7 cellular contexts compared by ENCODE assay signal in the genomic region with DNA sequence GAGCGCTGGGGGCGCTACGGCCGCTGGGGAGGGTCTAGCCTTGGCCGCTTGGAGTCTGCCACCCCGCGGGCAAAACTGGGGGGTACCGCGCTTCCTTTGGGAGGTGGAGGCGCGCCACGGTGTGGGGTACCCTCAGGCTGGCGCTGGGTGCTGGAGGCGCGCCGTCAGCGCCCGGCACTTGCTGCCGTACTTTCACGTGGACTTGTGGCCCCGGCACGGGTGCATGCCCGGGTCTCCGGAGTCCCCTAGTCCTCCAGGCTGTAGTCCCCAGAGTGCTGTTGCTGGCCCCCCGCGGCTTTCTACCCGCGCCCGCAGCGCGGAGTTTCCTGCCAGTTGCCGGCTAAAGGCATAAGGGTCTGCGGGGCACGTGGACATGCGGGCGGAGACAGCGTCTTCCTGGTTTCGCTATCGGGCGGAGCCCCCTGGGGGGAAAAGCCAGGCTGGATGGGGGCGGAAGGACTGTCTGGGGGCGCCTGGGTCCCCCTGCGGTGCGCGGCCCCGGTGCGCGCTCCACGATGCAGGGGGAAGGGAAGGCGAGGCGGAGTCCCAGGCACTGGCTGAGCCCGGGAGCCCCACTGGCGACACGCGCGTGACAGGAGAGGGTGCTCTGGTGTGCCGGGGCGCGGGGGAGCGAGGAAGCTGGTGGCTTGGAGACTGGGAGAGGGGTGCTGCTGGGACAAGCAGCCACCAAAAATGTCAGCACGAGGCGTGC. TPM values are rescaled to one million over a fixed set of nuclear protein-coding genes. Genes with fewer than 3 reads are reported as not detected.
DNase-seq lines count a peak whose midpoint lies in the region; ATAC-seq and TF ChIP-seq lines count a peak whose summit lies in the region.

No MANE protein-coding gene starts in this region.

- peaks cover 16% of the 10 kb centered on the region for H3K4me1 Mint-ChIP-seq in memory B cell

- H3K27me3 Mint-ChIP-seq in memory B cell, result no peaks in the 10 kb centered on the region

- H3K4me1 ChIP-seq in ectodermal cell (ENCODE audit: control insufficient read depth, insufficient read depth, low read length), result no peaks in the 10 kb centered on the region

- H3K36me3 Mint-ChIP-seq in memory B cell, result no peaks in the 10 kb centered on the region

- TF ChIP-seq CTCF in GM12872 (IDR thresholded peaks at IDR 0.05; ENCODE audit: insufficient read depth, low read depth, low read length), result peak; percentile 43

- peak overlapping the region; percentile 88 for H3K27ac Mint-ChIP-seq in memory B cell

- WGBS in ectodermal cell, 2 experiments, result 0 to 1% methylated on average over 62 of the region's 62 CpGs

- no peaks in the 10 kb centered on the region for H3K9me3 Mint-ChIP-seq in memory B cell

- no peaks in the 10 kb centered on the region for H3K9me3 ChIP-seq in ectodermal cell (ENCODE audit: control insufficient read depth, low read length)

- H3K27ac ChIP-seq in ectodermal cell (ENCODE audit: insufficient read depth, low read depth, low read length, poor library complexity, severe bottlenecking), result no peak overlapping the region

- H3K27me3 ChIP-seq in ectodermal cell (ENCODE audit: control insufficient read depth, insufficient read depth, low read length, poor library complexity, severe bottlenecking), result peaks cover 30% of the 10 kb centered on the region

- H3K4me3 ChIP-seq in ectodermal cell (ENCODE audit: insufficient read depth, low read depth, low read length), result peak overlapping the region; percentile 71

- H3K36me3 ChIP-seq in ectodermal cell (ENCODE audit: control insufficient read depth, insufficient read depth, low read length), result no peaks in the 10 kb centered on the region

- peak; percentile 18 for DNase-seq in H4 (ENCODE audit: low spot score)
- DNase-seq in LoVo (ENCODE audit: low spot score), result peak; percentile 51
- peak; percentile 35 to 42 for DNase-seq in activated CD4-positive, alpha-beta T cell treated with anti-CD3 and anti-CD28 coated beads, Interleukin-2, amount 50 U/mL, for 24 hours (ENCODE audit: low read depth in 1 of 2, low spot score in 1 of 2)
- peak; percentile 41 to 64 for DNase-seq in memory B cell (ENCODE audit: low spot score in 2 of 2)
- DNase-seq in stimulated activated CD8-positive, alpha-beta memory T cell treated with anti-CD3 and anti-CD28 coated beads, Interleukin-15, amount 100 ng/mL, for 24 hours (ENCODE audit: low read depth), result peak; percentile 35

- H3K4me3 Mint-ChIP-seq in memory B cell, result peak overlapping the region; percentile 94

- peak; percentile 36 for ATAC-seq in memory B cell (ENCODE audit: low read depth)

RNA-seq across cellular contexts. Expression of gene PPARGC1B, which starts 0.7 kb away (rescaled TPM):
- total RNA-seq in H4 (2014; rRNA removed; shearing (Covaris generic)), result 0.62 and 0.77 TPM in 2 replicates
- 2.8 TPM for polyA plus RNA-seq in ectodermal cell (2013, experiment 1 of 4)
- polyA plus RNA-seq in ectodermal cell (2013, experiment 2 of 4), result 1.8 TPM
- 1.4 TPM for polyA plus RNA-seq in ectodermal cell (2013, experiment 3 of 4)
- 1.3 TPM for polyA plus RNA-seq in ectodermal cell (2013, experiment 4 of 4)
